Comparison of ENCODE assay signal across 1 cellular context in the genomic region with DNA sequence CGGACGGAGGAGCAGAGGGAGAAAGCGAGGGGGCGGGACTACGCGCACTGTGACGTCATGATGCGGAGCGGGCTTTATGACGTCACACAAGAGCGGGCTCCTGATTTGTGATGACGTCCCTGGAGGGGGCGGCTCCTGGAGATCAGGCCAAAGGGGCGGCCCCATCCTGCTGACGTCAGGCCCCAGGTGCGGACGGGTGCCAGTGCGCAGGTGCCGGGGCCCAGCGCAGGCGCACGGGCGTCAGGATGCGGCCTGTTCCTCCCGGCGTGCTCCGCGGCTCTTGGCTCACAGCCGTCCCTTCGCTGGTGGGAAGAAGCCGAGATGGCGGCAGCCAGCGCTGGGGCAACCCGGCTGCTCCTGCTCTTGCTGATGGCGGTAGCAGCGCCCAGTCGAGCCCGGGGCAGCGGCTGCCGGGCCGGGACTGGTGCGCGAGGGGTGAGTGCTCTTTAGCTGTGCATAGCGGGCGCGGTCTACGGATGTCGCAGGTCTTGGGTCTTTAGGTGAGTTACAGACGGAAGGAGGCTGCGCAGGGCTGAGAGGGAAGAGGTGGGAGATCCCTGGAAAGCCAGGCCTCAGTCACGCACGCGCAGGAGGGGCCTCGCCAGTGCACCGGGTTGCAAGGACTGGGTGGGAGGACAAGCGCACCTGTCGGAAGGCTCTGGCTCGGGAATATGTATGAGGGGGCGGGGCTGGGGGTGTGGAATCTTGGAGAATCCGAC.
A peak's percentile ranks its signal among the peaks of the same experiment; 100 is the strongest.
TF ChIP-seq lines count a peak whose summit lies in the region.

A gene (plus strand): TSS at position 284 of the 719 bp plus-strand sequence. CDS start 38 bp downstream, at position 322.
A gene (minus strand): TSS at position 625 of the 719 bp plus-strand sequence. CDS start 460 bp downstream, at position 165.

TF ChIP-seq in K562, 482 proteins besides CTCF, POLR2A, EP300 and RAD21 (continued from another document):
- TF ChIP-seq, protein P1, sequence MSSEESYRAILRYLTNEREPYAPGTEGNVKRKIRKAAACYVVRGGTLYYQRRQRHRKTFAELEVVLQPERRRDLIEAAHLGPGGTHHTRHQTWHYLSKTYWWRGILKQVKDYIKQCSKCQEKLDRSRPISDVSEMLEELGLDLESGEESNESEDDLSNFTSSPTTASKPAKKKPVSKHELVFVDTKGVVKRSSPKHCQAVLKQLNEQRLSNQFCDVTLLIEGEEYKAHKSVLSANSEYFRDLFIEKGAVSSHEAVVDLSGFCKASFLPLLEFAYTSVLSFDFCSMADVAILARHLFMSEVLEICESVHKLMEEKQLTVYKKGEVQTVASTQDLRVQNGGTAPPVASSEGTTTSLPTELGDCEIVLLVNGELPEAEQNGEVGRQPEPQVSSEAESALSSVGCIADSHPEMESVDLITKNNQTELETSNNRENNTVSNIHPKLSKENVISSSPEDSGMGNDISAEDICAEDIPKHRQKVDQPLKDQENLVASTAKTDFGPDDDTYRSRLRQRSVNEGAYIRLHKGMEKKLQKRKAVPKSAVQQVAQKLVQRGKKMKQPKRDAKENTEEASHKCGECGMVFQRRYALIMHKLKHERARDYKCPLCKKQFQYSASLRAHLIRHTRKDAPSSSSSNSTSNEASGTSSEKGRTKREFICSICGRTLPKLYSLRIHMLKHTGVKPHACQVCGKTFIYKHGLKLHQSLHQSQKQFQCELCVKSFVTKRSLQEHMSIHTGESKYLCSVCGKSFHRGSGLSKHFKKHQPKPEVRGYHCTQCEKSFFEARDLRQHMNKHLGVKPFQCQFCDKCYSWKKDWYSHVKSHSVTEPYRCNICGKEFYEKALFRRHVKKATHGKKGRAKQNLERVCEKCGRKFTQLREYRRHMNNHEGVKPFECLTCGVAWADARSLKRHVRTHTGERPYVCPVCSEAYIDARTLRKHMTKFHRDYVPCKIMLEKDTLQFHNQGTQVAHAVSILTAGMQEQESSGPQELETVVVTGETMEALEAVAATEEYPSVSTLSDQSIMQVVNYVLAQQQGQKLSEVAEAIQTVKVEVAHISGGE (CRISPR knock-in tag; IDR thresholded peaks at IDR 0.05), result peak in 1 of 3 experiments; percentile 65; a peak in 2 of 6 replicates
- TF ChIP-seq, protein P2, sequence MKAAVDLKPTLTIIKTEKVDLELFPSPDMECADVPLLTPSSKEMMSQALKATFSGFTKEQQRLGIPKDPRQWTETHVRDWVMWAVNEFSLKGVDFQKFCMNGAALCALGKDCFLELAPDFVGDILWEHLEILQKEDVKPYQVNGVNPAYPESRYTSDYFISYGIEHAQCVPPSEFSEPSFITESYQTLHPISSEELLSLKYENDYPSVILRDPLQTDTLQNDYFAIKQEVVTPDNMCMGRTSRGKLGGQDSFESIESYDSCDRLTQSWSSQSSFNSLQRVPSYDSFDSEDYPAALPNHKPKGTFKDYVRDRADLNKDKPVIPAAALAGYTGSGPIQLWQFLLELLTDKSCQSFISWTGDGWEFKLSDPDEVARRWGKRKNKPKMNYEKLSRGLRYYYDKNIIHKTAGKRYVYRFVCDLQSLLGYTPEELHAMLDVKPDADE (conservative IDR thresholded peaks at IDR 0.05; ENCODE audit: control insufficient read depth, low read depth, low read length), result no peak
- TF ChIP-seq BACH1 (tag; IDR thresholded peaks at IDR 0.05) (no peak), POLR2AphosphoS2 (IDR thresholded peaks at IDR 0.05; ENCODE audit: low read length) (no peak; the same call in 1 of the 2 replicates), ZBTB1 (CRISPR knock-in tag; IDR thresholded peaks at IDR 0.05; ENCODE audit: borderline replicate concordance, low read depth) (no peak), NONO (IDR thresholded peaks at IDR 0.05; ENCODE audit: low read depth in 2 of 2, low read length in 1 of 2) (no peak; a peak in 1 of 4 replicates), ZNF77 (CRISPR knock-in tag; IDR thresholded peaks at IDR 0.05) (no peak), KAT7 (CRISPR knock-in tag; IDR thresholded peaks at IDR 0.05; ENCODE audit: borderline replicate concordance) (0 out of 2 replicates have a peak, but pooled peaks have one; percentile 40), PPARD (CRISPR knock-in tag; IDR thresholded peaks at IDR 0.05) (no peak), PCBP2 (IDR thresholded peaks at IDR 0.05; ENCODE audit: low read depth, low read length, poor library complexity, severe bottlenecking) (no peak), CBX2 (IDR thresholded peaks at IDR 0.05; ENCODE audit: insufficient read depth, low read length, poor library complexity, severe bottlenecking) (no peak), WHSC1 (IDR thresholded peaks at IDR 0.05; ENCODE audit: low read length) (no peak), SMARCE1 (IDR thresholded peaks at IDR 0.05) (no peak), CSDE1 (IDR thresholded peaks at IDR 0.05) (peak in 1 of 2 experiments; percentile 97; a peak in 2 of 4 replicates), TAF9B (IDR thresholded peaks at IDR 0.05; ENCODE audit: partially characterized antibody) (peak; percentile 73), NCOR1 (IDR thresholded peaks at IDR 0.05) (peak; percentile 13; the same call in 1 of the 2 replicates), ZC3H11A (IDR thresholded peaks at IDR 0.05; ENCODE audit: low read depth, low read length) (peak; percentile 76; the same call in 1 of the 2 replicates), RBM17 (IDR thresholded peaks at IDR 0.05; ENCODE audit: borderline replicate concordance, low read depth, low read length) (no peak), ARID2 (IDR thresholded peaks at IDR 0.05) (no peak)
- TF ChIP-seq, protein P3, sequence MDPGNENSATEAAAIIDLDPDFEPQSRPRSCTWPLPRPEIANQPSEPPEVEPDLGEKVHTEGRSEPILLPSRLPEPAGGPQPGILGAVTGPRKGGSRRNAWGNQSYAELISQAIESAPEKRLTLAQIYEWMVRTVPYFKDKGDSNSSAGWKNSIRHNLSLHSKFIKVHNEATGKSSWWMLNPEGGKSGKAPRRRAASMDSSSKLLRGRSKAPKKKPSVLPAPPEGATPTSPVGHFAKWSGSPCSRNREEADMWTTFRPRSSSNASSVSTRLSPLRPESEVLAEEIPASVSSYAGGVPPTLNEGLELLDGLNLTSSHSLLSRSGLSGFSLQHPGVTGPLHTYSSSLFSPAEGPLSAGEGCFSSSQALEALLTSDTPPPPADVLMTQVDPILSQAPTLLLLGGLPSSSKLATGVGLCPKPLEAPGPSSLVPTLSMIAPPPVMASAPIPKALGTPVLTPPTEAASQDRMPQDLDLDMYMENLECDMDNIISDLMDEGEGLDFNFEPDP (CRISPR knock-in tag; IDR thresholded peaks at IDR 0.05), result no peak
- TF ChIP-seq, protein P4, sequence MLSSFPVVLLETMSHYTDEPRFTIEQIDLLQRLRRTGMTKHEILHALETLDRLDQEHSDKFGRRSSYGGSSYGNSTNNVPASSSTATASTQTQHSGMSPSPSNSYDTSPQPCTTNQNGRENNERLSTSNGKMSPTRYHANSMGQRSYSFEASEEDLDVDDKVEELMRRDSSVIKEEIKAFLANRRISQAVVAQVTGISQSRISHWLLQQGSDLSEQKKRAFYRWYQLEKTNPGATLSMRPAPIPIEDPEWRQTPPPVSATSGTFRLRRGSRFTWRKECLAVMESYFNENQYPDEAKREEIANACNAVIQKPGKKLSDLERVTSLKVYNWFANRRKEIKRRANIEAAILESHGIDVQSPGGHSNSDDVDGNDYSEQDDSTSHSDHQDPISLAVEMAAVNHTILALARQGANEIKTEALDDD (IDR thresholded peaks at IDR 0.05), result no peak
